Comparison of ENCODE assay signal across 19 cellular contexts in the genomic region with DNA sequence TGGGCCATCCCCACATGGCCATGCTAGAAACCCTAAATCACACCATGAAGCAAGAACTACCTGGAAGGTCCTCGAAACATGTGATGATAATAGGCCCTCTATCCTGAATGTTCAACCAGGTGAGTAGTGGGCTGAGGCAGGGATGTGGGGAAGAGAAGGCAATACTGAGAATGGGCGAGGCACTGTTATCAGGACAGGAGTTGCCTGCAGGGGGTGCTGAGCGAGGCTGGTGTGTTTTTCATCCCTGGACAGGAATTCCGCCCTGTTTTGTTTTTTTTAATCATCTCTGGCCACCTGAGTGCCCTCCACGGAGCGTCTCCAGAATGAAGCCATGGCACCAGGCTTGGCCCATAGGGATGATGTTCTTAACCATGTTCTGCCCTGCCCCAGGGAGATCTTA.
A peak's percentile ranks its signal among the peaks of the same experiment; 100 is the strongest.
DNase-seq lines count a peak whose midpoint lies in the region; ATAC-seq and TF ChIP-seq lines count a peak whose summit lies in the region.
"Had no signal": no experiment of that assay in that cellular context is flagged by ENCODE, and none has a peak within 500 bp of the region (broad histone marks: within the 10 kb centered on the region; RNA-seq: fewer than 3 reads in every experiment).

No MANE protein-coding gene starts in this region.

- no peak overlapping the region for H3K9ac ChIP-seq in H9 (ENCODE audit: extremely low read depth, insufficient read length, low read length)
- H3K9ac ChIP-seq in endodermal cell (ENCODE audit: extremely low read depth, low read length, poor library complexity, severe bottlenecking), result no peak overlapping the region
- no peak overlapping the region for H3K9ac ChIP-seq in mesendoderm (ENCODE audit: low read length)
- H3K9ac ChIP-seq: GM23248 had no signal

- no peak overlapping the region for H3K4me2 ChIP-seq in H9 (ENCODE audit: insufficient read depth, insufficient read length, low read length)
- no peak overlapping the region for H3K4me2 ChIP-seq in mesendoderm (ENCODE audit: low read length)

- CTCF ChIA-PET in activated CD8-positive, alpha-beta T cell treated with anti-CD3 and anti-CD28 coated beads for 36 hours (lab: Charles Lee), result no interaction called here

- no peak overlapping the region for H4K8ac ChIP-seq in H9 (replicated peaks; ENCODE audit: insufficient read length, low read depth, low read length)
- H4K8ac ChIP-seq in mesendoderm (ENCODE audit: low read depth, low read length), result no peak overlapping the region

- no peak overlapping the region for H3K27ac Mint-ChIP-seq in H9
- no peak overlapping the region for H3K27ac Mint-ChIP-seq in endodermal cell
- no peak overlapping the region for H3K27ac Mint-ChIP-seq in mesothelial cell of epicardium
- no peak overlapping the region for H3K27ac Mint-ChIP-seq in activated CD8-positive, alpha-beta T cell treated with anti-CD3 and anti-CD28 coated beads for 36 hours
- H3K27ac Mint-ChIP-seq: CD4-positive, CD25-positive, alpha-beta regulatory T cell; CD8-positive, alpha-beta memory T cell had no signal

- H2AK5ac ChIP-seq in H9 (ENCODE audit: insufficient read length, low read length) (no peak overlapping the region), mesendoderm (ENCODE audit: low read length) (no peak overlapping the region)

- no peak overlapping the region for H2BK5ac ChIP-seq in H9 (ENCODE audit: insufficient read length, low read length)
- H2BK5ac ChIP-seq in mesendoderm (ENCODE audit: low read length), result no peak overlapping the region

- no peak overlapping the region for H3K56ac ChIP-seq in H9 (ENCODE audit: insufficient read length, low read depth, low read length)
- no peak overlapping the region for H3K56ac ChIP-seq in mesendoderm (ENCODE audit: low read length)

- H3K4me3 ChIP-seq in endodermal cell (ENCODE audit: low read length) (no peak overlapping the region), mesendoderm (ENCODE audit: low read length) (no peak overlapping the region)
- H3K4me3 ChIP-seq: GM23248, HAP-1 had no signal

- H2BK12ac ChIP-seq in H9 (ENCODE audit: insufficient read length, low read depth, low read length), result no peak overlapping the region

- DNase-seq in ELF-1 (ENCODE audit: low read depth, low spot score) (peak; percentile 18), H9 (no peak), endodermal cell (peak; percentile 58), mesendoderm (peak; percentile 11), mesothelial cell of epicardium (ENCODE audit: low spot score in 2 of 2, unreplicated experiment in 2 of 2) (no peak), midbrain (lab: John Stamatoyannopoulos, UW) (no peak)
- no peak for DNase-seq in activated CD8-positive, alpha-beta T cell treated with anti-CD3 and anti-CD28 coated beads for 36 hours
- DNase-seq: ACHN; BE2C; C1 segment of cervical spinal cord; CD4-positive, CD25-positive, alpha-beta regulatory T cell; CD8-positive, alpha-beta memory T cell; COR-L47; DMS 273 treated with DMSO at 0.1 percent for 48 hours; DMS53; DND-41; EL; GM23248 had no signal

- H3K23ac ChIP-seq in H9 (ENCODE audit: insufficient read length, low read depth, low read length), result no peak overlapping the region
- H3K23ac ChIP-seq in mesendoderm (ENCODE audit: low read length), result no peak overlapping the region

- POLR2A ChIA-PET in activated CD8-positive, alpha-beta T cell treated with anti-CD3 and anti-CD28 coated beads for 36 hours (lab: Charles Lee), result no interaction called here

- H3K14ac ChIP-seq in H9 (ENCODE audit: insufficient read depth, low read length), result no peak overlapping the region

- TF ChIP-seq CTCF in H9 (conservative IDR thresholded peaks at IDR 0.05) (peak; percentile 44; the same call in 2 of the 3 replicates), endodermal cell (conservative IDR thresholded peaks at IDR 0.05) (peak; percentile 49), mesothelial cell of epicardium (IDR thresholded peaks at IDR 0.05; ENCODE audit: unreplicated experiment) (no peak)
- no peak for TF ChIP-seq CTCF in activated CD8-positive, alpha-beta T cell treated with anti-CD3 and anti-CD28 coated beads for 36 hours (IDR thresholded peaks at IDR 0.05)

- H3K4ac ChIP-seq in H9 (ENCODE audit: low read depth, low read length), result no peak overlapping the region
- H3K4ac ChIP-seq in mesendoderm (ENCODE audit: low read depth, low read length), result no peak overlapping the region

- H3K4me3 Mint-ChIP-seq in H9 (no peak overlapping the region), endodermal cell (no peak overlapping the region), mesothelial cell of epicardium (no peak overlapping the region)
- no peak overlapping the region for H3K4me3 Mint-ChIP-seq in activated CD8-positive, alpha-beta T cell treated with anti-CD3 and anti-CD28 coated beads for 36 hours
- H3K4me3 Mint-ChIP-seq: CD4-positive, CD25-positive, alpha-beta regulatory T cell; CD8-positive, alpha-beta memory T cell had no signal

- H2BK15ac ChIP-seq in H9 (ENCODE audit: low read depth, low read length), result no peak overlapping the region; the same call in 1 of the 2 replicates
- no peak overlapping the region for H2BK15ac ChIP-seq in mesendoderm (replicated peaks; ENCODE audit: low read depth)

- H3K36me3 Mint-ChIP-seq in H9 (ENCODE audit: insufficient read depth in 1 of 3, low read depth in 3 of 3) (no peaks in the 10 kb centered on the region), endodermal cell (ENCODE audit: low read depth) (no peaks in the 10 kb centered on the region), mesothelial cell of epicardium (peaks cover 2% of the 10 kb centered on the region)
- H3K36me3 Mint-ChIP-seq in activated CD8-positive, alpha-beta T cell treated with anti-CD3 and anti-CD28 coated beads for 36 hours (ENCODE audit: low read depth), result no peaks in the 10 kb centered on the region
- H3K36me3 Mint-ChIP-seq: CD4-positive, CD25-positive, alpha-beta regulatory T cell; CD8-positive, alpha-beta memory T cell had no signal

- H3K4me1 Mint-ChIP-seq in H9 (no peaks in the 10 kb centered on the region), endodermal cell (no peaks in the 10 kb centered on the region), mesothelial cell of epicardium (peaks cover 45% of the 10 kb centered on the region)
- H3K4me1 Mint-ChIP-seq in activated CD8-positive, alpha-beta T cell treated with anti-CD3 and anti-CD28 coated beads for 36 hours (ENCODE audit: low read depth), result no peaks in the 10 kb centered on the region
- H3K4me1 Mint-ChIP-seq: CD4-positive, CD25-positive, alpha-beta regulatory T cell; CD8-positive, alpha-beta memory T cell had no signal

- H4K20me1 ChIP-seq in H9 (ENCODE audit: control insufficient read depth, insufficient read depth, insufficient read length), result no peaks in the 10 kb centered on the region

- H3K4me1 ChIP-seq in H9 (ENCODE audit: insufficient read depth, low read length), result no peaks in the 10 kb centered on the region
- H3K4me1 ChIP-seq in endodermal cell (ENCODE audit: control insufficient read depth, insufficient read depth, low read length), result no peaks in the 10 kb centered on the region
- no peaks in the 10 kb centered on the region for H3K4me1 ChIP-seq in mesendoderm (ENCODE audit: control insufficient read depth, low read depth, low read length)
- H3K4me1 ChIP-seq: BE2C, HAP-1 had no signal

- H3T11ph ChIP-seq in H9 (ENCODE audit: low read length), result no peak overlapping the region

- H2AFZ ChIP-seq in H9 (ENCODE audit: low read length), result no peak overlapping the region
- H2AFZ ChIP-seq: GM23248 had no signal

- no peak overlapping the region for H3K18ac ChIP-seq in H9 (ENCODE audit: insufficient read length, low read depth, low read length)
- no peak overlapping the region for H3K18ac ChIP-seq in mesendoderm (ENCODE audit: low read length)

- no peak for ATAC-seq in activated CD8-positive, alpha-beta T cell treated with anti-CD3 and anti-CD28 coated beads for 36 hours

- H3K79me2 ChIP-seq in H9 (ENCODE audit: insufficient read depth, low read length), result no peaks in the 10 kb centered on the region
- H3K79me2 ChIP-seq in mesendoderm (ENCODE audit: control insufficient read depth, insufficient read depth, low read length), result no peaks in the 10 kb centered on the region

- H3K36me3 ChIP-seq in endodermal cell (ENCODE audit: control insufficient read depth, insufficient read depth, low read length) (no peaks in the 10 kb centered on the region), mesendoderm (ENCODE audit: control insufficient read depth, insufficient read depth, low read length) (no peaks in the 10 kb centered on the region)
- H3K36me3 ChIP-seq: BE2C, HAP-1 had no signal

- H3K27me3 ChIP-seq in H9 (ENCODE audit: insufficient read depth, low read length) (no peaks in the 10 kb centered on the region), endodermal cell (ENCODE audit: control insufficient read depth, insufficient read depth, low read length, poor library complexity, severe bottlenecking) (no peaks in the 10 kb centered on the region), mesendoderm (ENCODE audit: insufficient read depth, low read length, poor library complexity) (no peaks in the 10 kb centered on the region)
- H3K27me3 ChIP-seq: BE2C had no signal

- H3K79me1 ChIP-seq in H9 (ENCODE audit: insufficient read depth, low read depth, low read length, poor library complexity, severe bottlenecking) (no peaks in the 10 kb centered on the region), mesendoderm (ENCODE audit: low read length) (no peaks in the 10 kb centered on the region)

- no peaks in the 10 kb centered on the region for H3K23me2 ChIP-seq in H9 (ENCODE audit: insufficient read length, low read depth, low read length, poor library complexity, severe bottlenecking)

- no CpG with 5 or more reads among the region's 6 CpGs for WGBS in H9 (ENCODE audit: extremely low coverage, insufficient read length, low lambda C conversion rate)
- WGBS in endodermal cell (ENCODE audit: insufficient coverage in 1 of 2, insufficient read length in 1 of 2), 2 experiments, result 86 to 92% methylated on average over 5 to 6 of the region's 6 CpGs
- no CpG with 5 or more reads among the region's 6 CpGs for WGBS in mesendoderm (ENCODE audit: extremely low coverage, insufficient coverage, low lambda C conversion rate)

- no peak overlapping the region for H4K5ac ChIP-seq in H9 (ENCODE audit: insufficient read length, low read depth, low read length)
- H4K5ac ChIP-seq in mesendoderm (ENCODE audit: low read length), result no peak overlapping the region

- no peak overlapping the region for H3K27ac ChIP-seq in H9 (ENCODE audit: insufficient read length, low read depth, low read length)
- no peak overlapping the region for H3K27ac ChIP-seq in endodermal cell (ENCODE audit: low read depth, low read length)
- H3K27ac ChIP-seq in mesendoderm (ENCODE audit: low read depth, low read length), result no peak overlapping the region
- H3K27ac ChIP-seq: GM23248 had no signal

- H3K9me3 Mint-ChIP-seq in H9 (no peaks in the 10 kb centered on the region; a peak in 1 of 5 replicates), endodermal cell (no peaks in the 10 kb centered on the region), mesothelial cell of epicardium (peaks cover 13% of the 10 kb centered on the region)
- no peaks in the 10 kb centered on the region for H3K9me3 Mint-ChIP-seq in activated CD8-positive, alpha-beta T cell treated with anti-CD3 and anti-CD28 coated beads for 36 hours

- H4K91ac ChIP-seq in H9 (ENCODE audit: insufficient read length, low read depth, low read length), result no peak overlapping the region

- no peak overlapping the region for H2BK20ac ChIP-seq in H9 (ENCODE audit: low read depth, low read length, poor library complexity, severe bottlenecking)

- H2BK120ac ChIP-seq in H9 (ENCODE audit: low read depth, low read length, poor library complexity, severe bottlenecking), result no peak overlapping the region
- H2BK120ac ChIP-seq in mesendoderm (ENCODE audit: low read depth, low read length), result no peak overlapping the region

- intact Hi-C loops in activated CD8-positive, alpha-beta T cell treated with anti-CD3 and anti-CD28 coated beads for 36 hours (cut with micrococcal nuclease), result no loop called here

- no peaks in the 10 kb centered on the region for H3K27me3 Mint-ChIP-seq in H9 (ENCODE audit: low read depth)
- peaks cover 2% of the 10 kb centered on the region for H3K27me3 Mint-ChIP-seq in endodermal cell (ENCODE audit: insufficient read depth)
- peaks cover 14% of the 10 kb centered on the region for H3K27me3 Mint-ChIP-seq in mesothelial cell of epicardium (ENCODE audit: low read depth)
- H3K27me3 Mint-ChIP-seq in activated CD8-positive, alpha-beta T cell treated with anti-CD3 and anti-CD28 coated beads for 36 hours, result no peaks in the 10 kb centered on the region
- H3K27me3 Mint-ChIP-seq: CD4-positive, CD25-positive, alpha-beta regulatory T cell had no signal

- H3K9me3 ChIP-seq in H9 (ENCODE audit: control insufficient read depth, low read depth, low read length), result no peaks in the 10 kb centered on the region
- H3K9me3 ChIP-seq in endodermal cell (ENCODE audit: control insufficient read depth, low read length), result no peaks in the 10 kb centered on the region
- H3K9me3 ChIP-seq: BE2C had no signal

Comparison
In these comparisons a context has a peak if more than half of its experiments do, and no peak if none do; other contexts are left out.
1. DNase-seq: peak in ELF-1 (single experiment), endodermal cell (single experiment) and mesendoderm (single experiment); none in H9 (single experiment), mesothelial cell of epicardium (0 of 2), midbrain (single experiment) and activated CD8-positive, alpha-beta T cell treated with anti-CD3 and anti-CD28 coated beads for 36 hours (single experiment).
2. CTCF ChIP-seq: peak in H9 (single experiment) and endodermal cell (single experiment); none in mesothelial cell of epicardium (single experiment) and activated CD8-positive, alpha-beta T cell treated with anti-CD3 and anti-CD28 coated beads for 36 hours (single experiment).